Comparison of ENCODE assay signal across 9 cellular contexts in the genomic region with DNA sequence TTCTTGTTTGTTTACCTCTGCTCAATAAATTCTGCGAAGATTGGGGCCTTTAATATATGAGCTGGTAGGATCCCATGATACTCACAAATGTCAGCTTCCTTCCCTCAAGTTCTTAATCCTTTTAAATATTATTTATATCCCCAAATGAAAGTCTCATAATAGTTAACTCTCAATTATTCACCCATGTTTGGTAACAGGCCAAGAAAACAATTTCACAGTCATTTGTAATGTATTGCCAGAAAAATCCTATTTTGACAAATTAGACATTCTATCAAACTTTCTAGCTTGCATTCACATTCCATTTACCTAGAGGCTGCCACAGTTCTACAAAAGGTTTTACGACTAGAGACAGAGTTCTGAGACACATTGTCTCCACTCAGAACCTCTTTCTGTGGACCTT.
"Had no signal": no experiment of that assay in that cellular context is flagged by ENCODE, and none has a peak within 500 bp of the region (broad histone marks: within the 10 kb centered on the region; RNA-seq: fewer than 3 reads in every experiment).

No MANE protein-coding gene starts in this region.

- H3K4me1 ChIP-seq: HAP-1 had no signal

- DNase-seq: GM23248, GOT3, H7, H9, HCEC 1CT, HFFc6 had no signal

- H3K4me3 Mint-ChIP-seq: GM23338, H9, HFFc6 had no signal

- H2AFZ ChIP-seq: GM23248, GM23338 had no signal

- H3K4me3 ChIP-seq: GM23248, GM23338, HAP-1 had no signal

- H3K4me1 Mint-ChIP-seq: GM23338, H9 had no signal

- H3K9ac ChIP-seq: GM23248 had no signal

- ATAC-seq: GM23338, HCT116 had no signal

- H3K27ac ChIP-seq: GM23248 had no signal

- H3K4me2 ChIP-seq: GM23338 had no signal

- H3K27ac Mint-ChIP-seq: GM23338, HFFc6 had no signal

- H3K9me3 ChIP-seq: HAP-1 had no signal

- H3K36me3 ChIP-seq: HAP-1 had no signal

- H3K9me3 Mint-ChIP-seq: GM23338, H9 had no signal
